ENCODE assay signal across 8 cellular contexts in the genomic region with DNA sequence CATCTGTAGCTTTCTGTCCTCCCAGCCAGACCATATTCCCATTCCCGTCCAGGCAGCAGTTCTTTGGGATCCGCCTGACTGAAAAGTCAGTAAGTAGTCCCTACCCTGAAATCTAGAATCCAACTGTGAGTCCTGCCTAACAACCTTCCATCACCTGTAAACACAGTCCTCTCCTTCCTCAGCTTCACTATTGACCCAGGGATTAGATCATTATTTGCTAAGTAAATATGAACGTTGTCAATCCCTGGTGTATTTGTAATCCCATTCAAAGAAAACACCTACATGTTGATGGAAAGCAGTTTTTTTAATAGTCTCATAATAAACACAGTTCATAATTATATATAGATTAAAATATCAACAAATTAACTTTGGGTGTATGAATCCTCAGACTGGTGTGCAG. TPM values are rescaled to one million over a fixed set of nuclear protein-coding genes. Genes with fewer than 3 reads are reported as not detected.
DNase-seq lines count a peak whose midpoint lies in the region; ATAC-seq and TF ChIP-seq lines count a peak whose summit lies in the region.

No MANE protein-coding gene starts in this region.

- 0 out of 2 replicates have a peak, but pooled peaks cover 4% of the 10 kb centered on the region for H4K20me1 ChIP-seq in OCI-LY7 (ENCODE audit: insufficient read depth, low read length)

- peak overlapping the region; percentile 94 for H3K4me3 Mint-ChIP-seq in T-helper 1 cell treated with Interleukin-12 subunit alpha and Interleukin-12 subunit beta and Interleukin-4 antibody, amounts not matched to agents 30 μg/mL and 1 μg/mL, for 36 hours

- DNase-seq in T-helper 1 cell (no peak), OCI-LY7 (ENCODE audit: low spot score) (no peak), NK-92 (lab: John Stamatoyannopoulos, UW; ENCODE audit: unreplicated experiment) (no peak)

- peaks cover 21% of the 10 kb centered on the region for H3K4me1 Mint-ChIP-seq in T-helper 1 cell treated with Interleukin-12 subunit alpha and Interleukin-12 subunit beta and Interleukin-4 antibody, amounts not matched to agents 30 μg/mL and 1 μg/mL, for 36 hours (ENCODE audit: low read depth)

- no peak overlapping the region for H3K9ac ChIP-seq in rectal smooth muscle tissue (ENCODE audit: low read length)

- intact Hi-C loops in OCI-LY7 (cut with micrococcal nuclease; ENCODE audit: unreplicated experiment) = no loop called here

- ATAC-seq in GM19467 (IDR thresholded peaks at IDR 0.05; ENCODE audit: unreplicated experiment) (no peak), GM19324 (IDR thresholded peaks at IDR 0.05; ENCODE audit: low FRiP score, unreplicated experiment) (no peak)

- BruUV-seq in OCI-LY7 (replicated peaks; lab: Mats Ljungman, UMichigan) = no TSS peak

- peak overlapping the region; percentile 79 for H3K4me3 ChIP-seq in OCI-LY7 (ENCODE audit: low read depth, low read length, poor library complexity, severe bottlenecking)
- H3K4me3 ChIP-seq in esophagus (ENCODE audit: low read depth in 1 of 2, low read length in 2 of 2) = peak overlapping the region; percentile 84 to 96
- H3K4me3 ChIP-seq in rectal smooth muscle tissue (ENCODE audit: low read length) = peak overlapping the region; percentile 90

- peaks cover 34% of the 10 kb centered on the region for H3K4me1 ChIP-seq in OCI-LY7 (ENCODE audit: insufficient read depth, low read length, poor library complexity, severe bottlenecking)
- no peaks in the 10 kb centered on the region for H3K4me1 ChIP-seq in esophagus (ENCODE audit: control insufficient read depth in 2 of 2, insufficient read depth in 2 of 2, low read length in 1 of 2)
- peaks cover 5% of the 10 kb centered on the region for H3K4me1 ChIP-seq in rectal smooth muscle tissue (ENCODE audit: control insufficient read depth, insufficient read depth, low read length)

- 28 to 29% methylated on average over 3 of the region's 3 CpGs for WGBS in esophagus, 2 donors

- peak overlapping the region; percentile 84 for H3K4me2 ChIP-seq in OCI-LY7 (ENCODE audit: low read length)

- POLR2A ChIA-PET in OCI-LY7 (lab: Charles Lee) = no interaction called here

- no peak for TF ChIP-seq CTCF in OCI-LY7 (conservative IDR thresholded peaks at IDR 0.05; ENCODE audit: low read length)

- CTCF ChIA-PET in OCI-LY7 (lab: Charles Lee; ENCODE audit: unreplicated experiment) = no interaction called here

- no peaks in the 10 kb centered on the region for H3K27me3 Mint-ChIP-seq in T-helper 1 cell treated with Interleukin-12 subunit alpha and Interleukin-12 subunit beta and Interleukin-4 antibody, amounts not matched to agents 30 μg/mL and 1 μg/mL, for 36 hours (ENCODE audit: low read depth)

- peaks cover 18% of the 10 kb centered on the region; the same call in 1 of the 2 replicates for H3K79me2 ChIP-seq in OCI-LY7 (ENCODE audit: insufficient read depth, low read depth, low read length)

- no peaks in the 10 kb centered on the region for H3K9me2 ChIP-seq in OCI-LY7 (ENCODE audit: insufficient read depth, low read length)

- H3K27me3 ChIP-seq in esophagus (ENCODE audit: control insufficient read depth in 1 of 2, insufficient read depth in 2 of 2, low read length in 2 of 2) = no peaks in the 10 kb centered on the region
- no peaks in the 10 kb centered on the region for H3K27me3 ChIP-seq in rectal smooth muscle tissue (ENCODE audit: control insufficient read depth, insufficient read depth, low read length)

- H3K27ac ChIP-seq in OCI-LY7 (ENCODE audit: low read depth, low read length, poor library complexity, severe bottlenecking) = no peak overlapping the region
- H3K27ac ChIP-seq in esophagus (ENCODE audit: low read depth in 2 of 2, low read length in 1 of 2) = no peak overlapping the region
- H3K27ac ChIP-seq in rectal smooth muscle tissue (ENCODE audit: low read depth, low read length) = no peak overlapping the region

- peaks cover 8% of the 10 kb centered on the region for H3K36me3 Mint-ChIP-seq in T-helper 1 cell treated with Interleukin-12 subunit alpha and Interleukin-12 subunit beta and Interleukin-4 antibody, amounts not matched to agents 30 μg/mL and 1 μg/mL, for 36 hours (ENCODE audit: low read depth)

- H2AFZ ChIP-seq in OCI-LY7 (ENCODE audit: low read length) = peak overlapping the region; percentile 65

- H3K9me3 ChIP-seq in OCI-LY7 (ENCODE audit: low read length) = no peaks in the 10 kb centered on the region
- H3K9me3 ChIP-seq in esophagus (ENCODE audit: control insufficient read depth in 2 of 2, insufficient read depth in 1 of 2, low read depth in 1 of 2, low read length in 1 of 2) = no peaks in the 10 kb centered on the region

- H3K27ac Mint-ChIP-seq in T-helper 1 cell treated with Interleukin-12 subunit alpha and Interleukin-12 subunit beta and Interleukin-4 antibody, amounts not matched to agents 30 μg/mL and 1 μg/mL, for 36 hours = peak overlapping the region; percentile 83

- H3K9me3 Mint-ChIP-seq in T-helper 1 cell treated with Interleukin-12 subunit alpha and Interleukin-12 subunit beta and Interleukin-4 antibody, amounts not matched to agents 30 μg/mL and 1 μg/mL, for 36 hours = no peaks in the 10 kb centered on the region

- H3K36me3 ChIP-seq in OCI-LY7 (ENCODE audit: insufficient read depth, low read length) (peaks cover 20% of the 10 kb centered on the region), esophagus (ENCODE audit: control insufficient read depth in 2 of 2, insufficient read depth in 2 of 2, low read length in 1 of 2) (peaks cover 0 to 2% of the 10 kb centered on the region in 2 donors), rectal smooth muscle tissue (ENCODE audit: control insufficient read depth, insufficient read depth, low read length) (peaks cover 5% of the 10 kb centered on the region)

RNA-seq across cellular contexts. Expression of gene SAXO2, which starts 0.7 kb away (rescaled TPM):
- 1.9 and 2.3 TPM in 2 replicates for total RNA-seq in OCI-LY7 (2014; rRNA removed; shearing (Covaris generic))
- total RNA-seq in OCI-LY7 (2022) = 6.5 and 6.6 TPM in 2 replicates
- 1 to 10 TPM in 1 of 2 donors, under 1 TPM in 1; 0.47 to 2.3 TPM for polyA plus RNA-seq in esophagus

RNA-seq across cellular contexts. Expression of gene EFL1, which starts 0.8 kb away (rescaled TPM):
- 25.7 and 34.5 TPM in 2 replicates for total RNA-seq in OCI-LY7 (2014; rRNA removed; shearing (Covaris generic))
- 25.1 and 27.4 TPM in 2 replicates for total RNA-seq in OCI-LY7 (2022)
- polyA plus RNA-seq in esophagus = 1 to 10 TPM; 2.6 to 7.5 TPM
